13 cellular contexts compared by ENCODE assay signal in genomic region chr15:80090879-80091503, GRCh38. TPM values are rescaled to one million over a fixed set of nuclear protein-coding genes. Genes with fewer than 3 reads are reported as not detected.
DNase-seq lines count a peak whose midpoint lies in the region; ATAC-seq and TF ChIP-seq lines count a peak whose summit lies in the region.
"Had no signal": no experiment of that assay in that cellular context is flagged by ENCODE, and none has a peak within 500 bp of the region (broad histone marks: within the 10 kb centered on the region; RNA-seq: fewer than 3 reads in every experiment).

No MANE protein-coding gene starts in this region.

- peaks cover 2% of the 10 kb centered on the region for H3K36me3 Mint-ChIP-seq in activated naive CD8-positive, alpha-beta T cell
- H3K36me3 Mint-ChIP-seq in activated naive CD8-positive, alpha-beta T cell treated with anti-CD3 and anti-CD28 coated beads, Interleukin-2, amount 50 U/mL, for 24 hours (ENCODE audit: low read depth) = peaks cover 8% of the 10 kb centered on the region

- no peaks in the 10 kb centered on the region for H3K9me3 Mint-ChIP-seq in activated naive CD8-positive, alpha-beta T cell (ENCODE audit: low read depth)
- H3K9me3 Mint-ChIP-seq in activated naive CD8-positive, alpha-beta T cell treated with anti-CD3 and anti-CD28 coated beads, Interleukin-2, amount 50 U/mL, for 24 hours = no peaks in the 10 kb centered on the region

- no peaks in the 10 kb centered on the region for H3K36me3 ChIP-seq in upper lobe of right lung

- intact Hi-C loops in upper lobe of right lung (cut with DNase I) = no loop called here

- ATAC-seq in activated naive CD8-positive, alpha-beta T cell treated with anti-CD3 and anti-CD28 coated beads, Interleukin-2, amount 50 U/mL, for 24 hours = no peak
- no peak for ATAC-seq in upper lobe of right lung

- H3K27ac Mint-ChIP-seq in activated naive CD8-positive, alpha-beta T cell = peak overlapping the region; percentile 29
- no peak overlapping the region for H3K27ac Mint-ChIP-seq in activated naive CD8-positive, alpha-beta T cell treated with anti-CD3 and anti-CD28 coated beads, Interleukin-2, amount 50 U/mL, for 24 hours

- peak; percentile 44 for TF ChIP-seq CTCF in fibroblast of mammary gland (conservative IDR thresholded peaks at IDR 0.05; ENCODE audit: control insufficient read depth, insufficient read depth, low read depth, low read length)
- peak; percentile 28 for TF ChIP-seq CTCF in upper lobe of right lung (IDR thresholded peaks at IDR 0.05)

- H3K4me3 ChIP-seq in fibroblast of mammary gland (ENCODE audit: control insufficient read depth, low read depth, low read length) (no peak overlapping the region), upper lobe of right lung (no peak overlapping the region)
- H3K4me3 ChIP-seq: skin epidermis had no signal

- H3K4me3 Mint-ChIP-seq in activated naive CD8-positive, alpha-beta T cell = no peak overlapping the region
- no peak overlapping the region for H3K4me3 Mint-ChIP-seq in activated naive CD8-positive, alpha-beta T cell treated with anti-CD3 and anti-CD28 coated beads, Interleukin-2, amount 50 U/mL, for 24 hours
- H3K4me3 Mint-ChIP-seq: CD4-positive, CD25-positive, alpha-beta regulatory T cell had no signal

- H3K27me3 Mint-ChIP-seq in activated naive CD8-positive, alpha-beta T cell = no peaks in the 10 kb centered on the region
- H3K27me3 Mint-ChIP-seq in activated naive CD8-positive, alpha-beta T cell treated with anti-CD3 and anti-CD28 coated beads, Interleukin-2, amount 50 U/mL, for 24 hours = no peaks in the 10 kb centered on the region
- H3K27me3 Mint-ChIP-seq: CD4-positive, CD25-positive, alpha-beta regulatory T cell had no signal

- H3K4me1 Mint-ChIP-seq in activated naive CD8-positive, alpha-beta T cell (ENCODE audit: low read depth) = peaks cover 61% of the 10 kb centered on the region
- H3K4me1 Mint-ChIP-seq in activated naive CD8-positive, alpha-beta T cell treated with anti-CD3 and anti-CD28 coated beads, Interleukin-2, amount 50 U/mL, for 24 hours = peaks cover 42% of the 10 kb centered on the region

- no peak overlapping the region for H3K27ac ChIP-seq in upper lobe of right lung
- H3K27ac ChIP-seq: skin epidermis had no signal

- peaks cover 3% of the 10 kb centered on the region for H3K4me1 ChIP-seq in upper lobe of right lung

- H3K27me3 ChIP-seq in upper lobe of right lung = no peaks in the 10 kb centered on the region

- no peaks in the 10 kb centered on the region for H3K9me3 ChIP-seq in upper lobe of right lung

- DNase-seq in activated naive CD8-positive, alpha-beta T cell treated with anti-CD3 and anti-CD28 coated beads, Interleukin-2, amount 50 U/mL, for 24 hours = no peak
- peak; percentile 10 for DNase-seq in OCI-M1 (lab: John Stamatoyannopoulos, UW)
- peak; percentile 15 for DNase-seq in fibroblast of mammary gland (ENCODE audit: low read depth)
- DNase-seq in upper lobe of right lung = no peak
- no peak for DNase-seq in effector CD4-positive, alpha-beta T cell
- DNase-seq in cerebellum (ENCODE audit: low spot score) = no peak
- no peak for DNase-seq in stimulated activated CD4-positive, alpha-beta T cell treated with anti-CD3 and anti-CD28 coated beads, Interleukin-4, amount 100 ng/mL, for 1 hour
- DNase-seq: NCI-H2227 treated with DMSO at 0.1 percent for 48 hours; stimulated activated naive CD4-positive, alpha-beta T cell treated with Interleukin-2 at 50 U/mL for 16 hours; T1000 had no signal

RNA-seq across cellular contexts. Expression of gene ZFAND6, which starts 31.5 kb away (rescaled TPM):
- total RNA-seq in upper lobe of right lung (79.5 TPM), cerebellum (190 TPM)

Comparison
In these comparisons a context has a peak if more than half of its experiments do, and no peak if none do; other contexts are left out.
1. DNase-seq: peak in OCI-M1 (single experiment) and fibroblast of mammary gland (single experiment); none in activated naive CD8-positive, alpha-beta T cell treated with anti-CD3 and anti-CD28 coated beads, Interleukin-2, amount 50 U/mL, for 24 hours (single experiment), upper lobe of right lung (single experiment), effector CD4-positive, alpha-beta T cell (single experiment), cerebellum (single experiment) and stimulated activated CD4-positive, alpha-beta T cell treated with anti-CD3 and anti-CD28 coated beads, Interleukin-4, amount 100 ng/mL, for 1 hour (single experiment).